ENCODE assay signal across 27 cellular contexts in the genomic region with DNA sequence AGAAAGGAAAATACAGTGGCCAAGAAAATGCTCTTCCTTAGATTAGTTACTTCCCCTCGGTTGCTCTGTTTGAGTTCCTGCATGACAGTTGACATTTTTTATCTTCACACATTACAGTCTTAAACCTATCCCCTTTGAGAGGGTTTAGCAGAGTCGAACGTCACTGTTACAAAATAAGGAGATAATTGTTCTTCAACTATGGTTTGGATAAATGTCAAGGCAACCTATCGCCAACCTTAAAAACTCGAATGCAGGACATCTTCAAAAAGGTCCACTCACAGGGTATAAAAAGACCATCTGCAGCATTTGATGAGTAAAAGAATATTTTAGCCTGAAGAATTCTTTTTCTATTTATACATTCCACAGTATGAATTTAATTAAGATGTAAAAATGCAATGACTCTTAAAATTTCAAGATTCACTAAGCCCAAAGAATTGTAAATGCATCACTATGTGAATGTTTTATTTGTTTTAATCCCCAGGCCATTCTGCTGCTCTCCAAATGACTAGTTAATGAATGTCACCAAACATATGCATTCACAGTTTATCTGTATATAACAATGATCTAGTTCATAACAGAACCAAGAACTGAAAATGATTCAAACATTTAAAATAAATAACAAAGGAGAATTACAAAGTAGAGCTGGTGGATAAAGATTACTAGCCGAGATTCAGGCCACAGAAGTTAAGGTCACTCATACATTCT.
"Had no signal": no experiment of that assay in that cellular context is flagged by ENCODE, and none has a peak within 500 bp of the region (broad histone marks: within the 10 kb centered on the region; RNA-seq: fewer than 3 reads in every experiment).

No MANE protein-coding gene starts in this region.

- H2AFZ ChIP-seq: neural progenitor cell had no signal

- DNase-seq: activated CD4-positive, alpha-beta memory T cell treated with anti-CD3 and anti-CD28 coated beads for 36 hours; activated CD4-positive, alpha-beta T cell treated with anti-CD3 and anti-CD28 coated beads, Interleukin-2, amount 10 ng/mL, durations not matched to agents 24 days and 14 days; activated CD8-positive, alpha-beta memory T cell treated with anti-CD3 and anti-CD28 coated beads, Interleukin-2, amount 50 U/mL, for 48 hours; activated naive CD8-positive, alpha-beta T cell treated with anti-CD3 and anti-CD28 coated beads, Interleukin-2, amount 50 U/mL, for 24 hours; activated T-cell treated with anti-CD3 and anti-CD28 coated beads, Interleukin-2, amount 50 U/mL, for 24 hours; central memory CD4-positive, alpha-beta T cell; esophagus squamous epithelium; gastrocnemius medialis; glutamatergic neuron; left lung; lower lobe of right lung; mesenchymal stem cell; naive thymus-derived CD8-positive, alpha-beta T cell; stimulated activated CD4-positive, alpha-beta T cell treated with anti-CD3 and anti-CD28 coated beads, Interleukin-15, amount 100 ng/mL, for 24 hours; stimulated activated CD4-positive, alpha-beta T cell treated with anti-CD3 and anti-CD28 coated beads, Interleukin-2, amount 100 ng/mL, for 24 hours; stimulated activated naive CD4-positive, alpha-beta T cell; T-helper 17 cell; T1000; WERI-Rb-1 had no signal

- H3K27me3 ChIP-seq: breast epithelium, esophagus squamous epithelium, gastrocnemius medialis, left lung, neural progenitor cell, right atrium auricular region, suprapubic skin, tibial nerve had no signal

- H3K9me3 ChIP-seq: breast epithelium, esophagus squamous epithelium, gastrocnemius medialis, left lung, lower lobe of right lung, right atrium auricular region, suprapubic skin, tibial nerve had no signal

- H3K27ac ChIP-seq: breast epithelium, epithelial cell of prostate, esophagus squamous epithelium, gastrocnemius medialis, left lung, lower lobe of right lung, neural progenitor cell, right atrium auricular region, suprapubic skin, tibial nerve, WERI-Rb-1 had no signal

- H3K4me2 ChIP-seq: neural progenitor cell had no signal

- ATAC-seq: activated CD4-positive, CD25-positive, alpha-beta regulatory T cell treated with anti-CD3 and anti-CD28 coated beads, Interleukin-2, amount 50 U/mL, for 24 hours; activated naive CD8-positive, alpha-beta T cell treated with anti-CD3 and anti-CD28 coated beads, Interleukin-2, amount 50 U/mL, for 24 hours; gastrocnemius medialis; left lung; lower lobe of right lung; naive thymus-derived CD8-positive, alpha-beta T cell; T-helper 17 cell had no signal

- H3K9ac ChIP-seq: neural progenitor cell had no signal

- H3K4me1 ChIP-seq: breast epithelium, esophagus squamous epithelium, gastrocnemius medialis, left lung, lower lobe of right lung, right atrium auricular region, suprapubic skin had no signal

- H3K4me3 ChIP-seq: breast epithelium, esophagus squamous epithelium, gastrocnemius medialis, left lung, lower lobe of right lung, neural progenitor cell, right atrium auricular region, suprapubic skin, tibial nerve had no signal

- H3K36me3 ChIP-seq: breast epithelium, esophagus squamous epithelium, gastrocnemius medialis, left lung, lower lobe of right lung, neural progenitor cell, right atrium auricular region, suprapubic skin, tibial nerve, WERI-Rb-1 had no signal

- FAIRE-seq: islet of Langerhans had no signal
